Comparison of ENCODE assay signal across 7 cellular contexts in the genomic region with DNA sequence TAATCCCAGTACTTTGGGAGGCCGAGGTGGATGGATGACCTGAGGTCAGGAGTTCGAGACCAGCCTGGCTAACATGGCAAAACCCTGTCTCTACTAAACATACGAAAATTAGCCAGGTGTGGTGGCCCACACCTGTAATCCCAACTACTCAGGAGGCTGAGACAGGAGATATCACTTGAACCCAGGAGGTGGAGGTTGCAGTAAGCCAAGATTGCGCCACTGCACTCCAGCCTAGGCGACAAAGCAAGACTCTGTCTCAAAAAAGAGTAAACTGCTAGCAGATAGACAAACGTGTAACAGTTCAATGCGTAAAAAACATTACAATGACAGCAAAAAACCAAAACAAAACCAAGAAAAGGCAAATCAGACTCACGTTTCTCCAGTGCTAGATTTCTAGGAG. TPM values are rescaled to one million over a fixed set of nuclear protein-coding genes. Genes with fewer than 3 reads are reported as not detected.
DNase-seq lines count a peak whose midpoint lies in the region; ATAC-seq, FAIRE-seq and TF ChIP-seq lines count a peak whose summit lies in the region.
"Not testable (repeated sequence)": the region's sequence is repeated elsewhere in the genome, so short reads cannot be mapped to it uniquely, and the experiment has no call there.

No MANE protein-coding gene starts in this region.

- H3K9me3 Mint-ChIP-seq in Caco-2 (ENCODE audit: unreplicated experiment); T-helper 2 cell treated with Interferon-gamma antibody and Interleukin-4, amounts not matched to agents 5 μg/mL and 100 μg/mL, for 36 hours; activated T-helper 2 cell treated with anti-CD3 and anti-CD28 coated beads, Interferon-gamma antibody, Interleukin-2, Interleukin-4, amounts not matched to agents 10 μg/mL and 5 μg/mL and 100 μg/mL, durations not matched to agents 14 hours and 24 hours and 36 hours; chondrocyte (ENCODE audit: low read depth): not testable (repeated sequence)

- H3K4me3 ChIP-seq in Caco-2 (ENCODE audit: low read depth, low read length): not testable (repeated sequence)
- peak overlapping the region; percentile 2 for H3K4me3 ChIP-seq in NB4 (ENCODE audit: low read depth, low read length)
- peak overlapping the region; percentile 77 to 98 (median 80) for H3K4me3 ChIP-seq in HepG2 (replicated peaks in 1 of 3; ENCODE audit: insufficient read depth in 1 of 3, low read depth in 2 of 3, low read length in 3 of 3)

- H2AFZ ChIP-seq in HepG2 (ENCODE audit: low read length): not testable (repeated sequence)

- not testable (repeated sequence) for ATAC-seq in HepG2

- in situ Hi-C loops in HepG2 (cut with HindIII; ENCODE audit: extremely low pct_ligation_motif_present, low pct_unique_long_range_greater_than_20kb): not testable (repeated sequence)

- H3K79me2 ChIP-seq in HepG2 (ENCODE audit: insufficient read depth, low read length): peaks cover 51% of the 10 kb centered on the region

- H3K4me1 Mint-ChIP-seq in Caco-2 (ENCODE audit: low read depth, unreplicated experiment): peaks cover 24% of the 10 kb centered on the region
- peaks cover 11% of the 10 kb centered on the region for H3K4me1 Mint-ChIP-seq in T-helper 2 cell treated with Interferon-gamma antibody and Interleukin-4, amounts not matched to agents 5 μg/mL and 100 μg/mL, for 36 hours (ENCODE audit: low read depth)
- peaks cover 13% of the 10 kb centered on the region for H3K4me1 Mint-ChIP-seq in activated T-helper 2 cell treated with anti-CD3 and anti-CD28 coated beads, Interferon-gamma antibody, Interleukin-2, Interleukin-4, amounts not matched to agents 10 μg/mL and 5 μg/mL and 100 μg/mL, durations not matched to agents 14 hours and 24 hours and 36 hours (ENCODE audit: low read depth)
- peaks cover 19% of the 10 kb centered on the region for H3K4me1 Mint-ChIP-seq in chondrocyte (ENCODE audit: low read depth)

- H3K27ac Mint-ChIP-seq in Caco-2 (ENCODE audit: unreplicated experiment): peak overlapping the region; percentile 76
- H3K27ac Mint-ChIP-seq in T-helper 2 cell treated with Interferon-gamma antibody and Interleukin-4, amounts not matched to agents 5 μg/mL and 100 μg/mL, for 36 hours: peak overlapping the region; percentile 3
- H3K27ac Mint-ChIP-seq in activated T-helper 2 cell treated with anti-CD3 and anti-CD28 coated beads, Interferon-gamma antibody, Interleukin-2, Interleukin-4, amounts not matched to agents 10 μg/mL and 5 μg/mL and 100 μg/mL, durations not matched to agents 14 hours and 24 hours and 36 hours; chondrocyte (ENCODE audit: unreplicated experiment): not testable (repeated sequence)

- H3K9ac ChIP-seq in HepG2 (ENCODE audit: insufficient read depth, low read depth, low read length): peak overlapping the region; percentile 80

- H3K4me2 ChIP-seq in HepG2 (ENCODE audit: low read depth, low read length): peak overlapping the region; percentile 77

- not testable (repeated sequence) for TF ChIP-seq EP300 in HepG2 (IDR thresholded peaks at IDR 0.05; ENCODE audit: low read depth in 2 of 2, low read length in 2 of 2); HepG2 (CRISPR knock-in tag; IDR thresholded peaks at IDR 0.05; ENCODE audit: borderline replicate concordance)

- CTCF ChIA-PET in Caco-2 (lab: Charles Lee); HepG2 (lab: Yijun Ruan, JAX; ENCODE audit: low intra/inter-chr PET ratio, low total read pairs): not testable (repeated sequence)

- FAIRE-seq in HepG2 (lab: Jason Lieb, UNC): not testable (repeated sequence)

- intact Hi-C loops in Caco-2 (cut with micrococcal nuclease; ENCODE audit: unreplicated experiment); activated T-helper 2 cell treated with anti-CD3 and anti-CD28 coated beads, Interferon-gamma antibody, Interleukin-2, Interleukin-4, amounts not matched to agents 10 μg/mL and 5 μg/mL and 100 μg/mL, durations not matched to agents 14 hours and 24 hours and 36 hours (cut with micrococcal nuclease); HepG2 (cut with micrococcal nuclease; ENCODE audit: unreplicated experiment); posterior vena cava (cut with DNase I): not testable (repeated sequence)

- H3K27ac ChIP-seq in HepG2 (ENCODE audit: extremely low read length, insufficient read depth, low read length): peak overlapping the region; percentile 87

- H3K9me3 ChIP-seq in Caco-2; HepG2 (ENCODE audit: low read length): not testable (repeated sequence)

- H3K4me1 ChIP-seq in Caco-2 (peaks cover 39% of the 10 kb centered on the region), HepG2 (ENCODE audit: insufficient read depth, low read length) (peaks cover 68% of the 10 kb centered on the region)

- not testable (repeated sequence) for TF ChIP-seq CTCF in Caco-2 (IDR thresholded peaks at IDR 0.05; ENCODE audit: insufficient read depth in 1 of 2, low read depth in 1 of 2, low read length in 1 of 2, severe bottlenecking in 1 of 2, unreplicated experiment in 1 of 2); NB4 (IDR thresholded peaks at IDR 0.05; ENCODE audit: low read depth, low read length); chondrocyte (IDR thresholded peaks at IDR 0.05); HepG2 (CRISPR knock-in tag; IDR thresholded peaks at IDR 0.05)

- TF ChIP-seq RAD21 in HepG2 (CRISPR knock-in tag; IDR thresholded peaks at IDR 0.05): not testable (repeated sequence)

- H3K27me3 Mint-ChIP-seq in Caco-2 (ENCODE audit: insufficient read depth, unreplicated experiment); T-helper 2 cell treated with Interferon-gamma antibody and Interleukin-4, amounts not matched to agents 5 μg/mL and 100 μg/mL, for 36 hours (ENCODE audit: low read depth); activated T-helper 2 cell treated with anti-CD3 and anti-CD28 coated beads, Interferon-gamma antibody, Interleukin-2, Interleukin-4, amounts not matched to agents 10 μg/mL and 5 μg/mL and 100 μg/mL, durations not matched to agents 14 hours and 24 hours and 36 hours (ENCODE audit: low read depth); chondrocyte (ENCODE audit: low read depth): not testable (repeated sequence)

- not testable (repeated sequence) for TF ChIP-seq POLR2A in NB4 (IDR thresholded peaks at IDR 0.05; ENCODE audit: extremely low read depth, insufficient read length); HepG2 (IDR thresholded peaks at IDR 0.05; ENCODE audit: insufficient read depth in 1 of 2, low read depth in 2 of 2, low read length in 2 of 2)

- not testable (repeated sequence) for DNase-seq in Caco-2; NB4 (ENCODE audit: low read depth); T-helper 2 cell treated with Interferon-gamma antibody and Interleukin-4, amounts not matched to agents 5 μg/mL and 100 μg/mL, for 36 hours (ENCODE audit: low spot score); activated T-helper 2 cell treated with anti-CD3 and anti-CD28 coated beads, Interferon-gamma antibody, Interleukin-2, Interleukin-4, amounts not matched to agents 10 μg/mL and 5 μg/mL and 100 μg/mL, durations not matched to agents 14 hours and 24 hours and 36 hours (ENCODE audit: low spot score); chondrocyte (ENCODE audit: low spot score); HepG2 (ENCODE audit: low spot score)
- peak; percentile 5 for DNase-seq in posterior vena cava (ENCODE audit: low spot score)

- peak overlapping the region; percentile 85 for H3K4me3 Mint-ChIP-seq in Caco-2 (ENCODE audit: unreplicated experiment)
- peak overlapping the region; percentile 35 for H3K4me3 Mint-ChIP-seq in T-helper 2 cell treated with Interferon-gamma antibody and Interleukin-4, amounts not matched to agents 5 μg/mL and 100 μg/mL, for 36 hours
- peak overlapping the region; percentile 15 for H3K4me3 Mint-ChIP-seq in activated T-helper 2 cell treated with anti-CD3 and anti-CD28 coated beads, Interferon-gamma antibody, Interleukin-2, Interleukin-4, amounts not matched to agents 10 μg/mL and 5 μg/mL and 100 μg/mL, durations not matched to agents 14 hours and 24 hours and 36 hours (ENCODE audit: low read depth)
- H3K4me3 Mint-ChIP-seq in chondrocyte (ENCODE audit: unreplicated experiment): peak overlapping the region; percentile 48

- H3K27me3 ChIP-seq in Caco-2 (replicated peaks; ENCODE audit: control insufficient read depth, insufficient read depth, low read length); HepG2 (ENCODE audit: control insufficient read depth in 1 of 2, insufficient read depth in 2 of 2, low read length in 2 of 2): not testable (repeated sequence)

- BruUV-seq in Caco-2 (replicated peaks; lab: Mats Ljungman, UMichigan); HepG2 (replicated peaks; lab: Mats Ljungman, UMichigan): not testable (repeated sequence)

- not testable (repeated sequence) for H4K20me1 ChIP-seq in HepG2 (ENCODE audit: insufficient read depth, low read length)

- WGBS in HepG2 (ENCODE audit: low lambda C conversion rate): 35% methylated on average over 8 of the region's 8 CpGs

- H3K36me3 Mint-ChIP-seq in Caco-2 (ENCODE audit: insufficient read depth, unreplicated experiment) (peaks cover 74% of the 10 kb centered on the region), chondrocyte (ENCODE audit: low read depth) (peaks cover 12% of the 10 kb centered on the region)
- H3K36me3 Mint-ChIP-seq in T-helper 2 cell treated with Interferon-gamma antibody and Interleukin-4, amounts not matched to agents 5 μg/mL and 100 μg/mL, for 36 hours (ENCODE audit: low read depth): peaks cover 13% of the 10 kb centered on the region
- peaks cover 23% of the 10 kb centered on the region for H3K36me3 Mint-ChIP-seq in activated T-helper 2 cell treated with anti-CD3 and anti-CD28 coated beads, Interferon-gamma antibody, Interleukin-2, Interleukin-4, amounts not matched to agents 10 μg/mL and 5 μg/mL and 100 μg/mL, durations not matched to agents 14 hours and 24 hours and 36 hours (ENCODE audit: low read depth)

- H3K36me3 ChIP-seq in Caco-2 (ENCODE audit: control insufficient read depth, insufficient read depth, low read length): not testable (repeated sequence)
- H3K36me3 ChIP-seq in HepG2 (replicated peaks in 1 of 2; ENCODE audit: control insufficient read depth in 1 of 2, insufficient read depth in 2 of 2, low read length in 2 of 2): peaks cover 6 to 29% of the 10 kb centered on the region in 2 experiments

- POLR2A ChIA-PET in Caco-2 (lab: Charles Lee): not testable (repeated sequence)
- POLR2A ChIA-PET in HepG2 (lab: Yijun Ruan, JAX): interaction anchor here (4.1 to 4.2 kb wide), 2 partner anchors 19 to 24 kb away, joined by 49 to 51 read pairs; a partner anchor contains a TSS

RNA-seq across cellular contexts. Expression of a gene that starts 19.7 kb away (rescaled TPM):
- 107 and 111 TPM in 2 replicates for total RNA-seq in Caco-2 (2022)
- 18.4 and 20.8 TPM in 2 replicates for total RNA-seq in activated T-helper 2 cell treated with anti-CD3 and anti-CD28 coated beads, Interferon-gamma antibody, Interleukin-2, Interleukin-4, amounts not matched to agents 10 μg/mL and 5 μg/mL and 100 μg/mL, durations not matched to agents 14 hours and 24 hours and 36 hours
- total RNA-seq in chondrocyte: 11.4 to 37.5 TPM (median 35.9 TPM) in 3 replicates
- total RNA-seq in HepG2 (2016; rRNA removed; fragmentation: Illumina TruSeq; extraction: Trizol): 124 and 175 TPM in 2 replicates
- 25.3 and 32.9 TPM in 2 replicates for total RNA-seq in HepG2 (2016; cell fraction: cytosol; rRNA removed; fragmentation: Illumina TruSeq; extraction: Trizol; ENCODE audit: low read depth)
- 124 and 200 TPM in 2 replicates for total RNA-seq in HepG2 (2016; cell fraction: insoluble cytoplasmic fraction; rRNA removed; fragmentation: Illumina TruSeq; extraction: Trizol)
- 65.6 and 67.9 TPM in 2 replicates for total RNA-seq in HepG2 (2016; cell fraction: membrane; rRNA removed; fragmentation: Illumina TruSeq; extraction: Trizol)
- 54.9 and 62.4 TPM in 2 replicates for total RNA-seq in HepG2 (2016; cell fraction: nucleus; rRNA removed; fragmentation: Illumina TruSeq; extraction: Trizol)
- 85.5 and 85.8 TPM in 2 replicates for polyA plus RNA-seq in HepG2 (2011; rRNA removed)
- 97.1 and 104 TPM in 2 replicates for polyA plus RNA-seq in HepG2 (2011; cell fraction: cytosol; rRNA removed)
- 23.5 and 32.4 TPM in 2 replicates for polyA plus RNA-seq in HepG2 (2011; cell fraction: nucleus; rRNA removed)
- 63.4 and 77.8 TPM in 2 replicates for polyA plus RNA-seq in HepG2 (2012)
- 24.3 and 28.7 TPM in 2 replicates for polyA plus RNA-seq in HepG2 (2016; cell fraction: cytosol; fragmentation: Illumina TruSeq; extraction: Trizol; ENCODE audit: low read depth)
- 138 and 145 TPM in 2 replicates for polyA plus RNA-seq in HepG2 (2016; cell fraction: insoluble cytoplasmic fraction; fragmentation: Illumina TruSeq; extraction: Trizol; ENCODE audit: low read depth)
- polyA plus RNA-seq in HepG2 (2016; cell fraction: membrane; fragmentation: Illumina TruSeq; extraction: Trizol; ENCODE audit: low read depth): 40.5 and 43.9 TPM in 2 replicates
- 58.7 and 60.7 TPM in 2 replicates for polyA plus RNA-seq in HepG2 (2016; cell fraction: nucleus; fragmentation: Illumina TruSeq; extraction: Trizol; ENCODE audit: insufficient read depth, low read depth)
- 48.6 and 65.8 TPM in 2 replicates for polyA minus RNA-seq in HepG2 (2011; rRNA and poly(A)+ RNA removed; ENCODE audit: low replicate concordance)
- polyA minus RNA-seq in HepG2 (2011; cell fraction: cytosol; rRNA and poly(A)+ RNA removed): 59.8 and 64.2 TPM in 2 replicates
- polyA minus RNA-seq in HepG2 (2011; cell fraction: nucleus; rRNA and poly(A)+ RNA removed): 40.7 and 55.8 TPM in 2 replicates
- total RNA-seq in posterior vena cava: 1 to 10 TPM; 5.0 to 6.6 TPM

RNA-seq across cellular contexts. Expression of a gene that starts 20.0 kb away (rescaled TPM):
- total RNA-seq in Caco-2 (2022) (242 and 248 TPM in 2 replicates), chondrocyte (97.2 to 123 TPM (median 101 TPM) in 3 replicates), HepG2 (2016; rRNA removed; fragmentation: Illumina TruSeq; extraction: Trizol) (292 and 425 TPM in 2 replicates), posterior vena cava (10 to 100 TPM; 75.9 to 87.9 TPM)
- total RNA-seq in activated T-helper 2 cell treated with anti-CD3 and anti-CD28 coated beads, Interferon-gamma antibody, Interleukin-2, Interleukin-4, amounts not matched to agents 10 μg/mL and 5 μg/mL and 100 μg/mL, durations not matched to agents 14 hours and 24 hours and 36 hours: 259 and 263 TPM in 2 replicates
- 46.3 and 52.8 TPM in 2 replicates for total RNA-seq in HepG2 (2016; cell fraction: cytosol; rRNA removed; fragmentation: Illumina TruSeq; extraction: Trizol; ENCODE audit: low read depth)
- total RNA-seq in HepG2 (2016; cell fraction: insoluble cytoplasmic fraction; rRNA removed; fragmentation: Illumina TruSeq; extraction: Trizol): 297 and 437 TPM in 2 replicates
- 96.3 and 109 TPM in 2 replicates for total RNA-seq in HepG2 (2016; cell fraction: membrane; rRNA removed; fragmentation: Illumina TruSeq; extraction: Trizol)
- 167 and 182 TPM in 2 replicates for total RNA-seq in HepG2 (2016; cell fraction: nucleus; rRNA removed; fragmentation: Illumina TruSeq; extraction: Trizol)
- polyA plus RNA-seq in HepG2 (2011; rRNA removed): 135 and 219 TPM in 2 replicates
- 87.9 and 139 TPM in 2 replicates for polyA plus RNA-seq in HepG2 (2011; cell fraction: cytosol; rRNA removed)
- polyA plus RNA-seq in HepG2 (2011; cell fraction: nucleus; rRNA removed): 80.9 and 81.9 TPM in 2 replicates
- 147 and 167 TPM in 2 replicates for polyA plus RNA-seq in HepG2 (2012)
- polyA plus RNA-seq in HepG2 (2016; cell fraction: cytosol; fragmentation: Illumina TruSeq; extraction: Trizol; ENCODE audit: low read depth): 29.1 and 31.6 TPM in 2 replicates
- polyA plus RNA-seq in HepG2 (2016; cell fraction: insoluble cytoplasmic fraction; fragmentation: Illumina TruSeq; extraction: Trizol; ENCODE audit: low read depth): 455 and 526 TPM in 2 replicates
- polyA plus RNA-seq in HepG2 (2016; cell fraction: membrane; fragmentation: Illumina TruSeq; extraction: Trizol; ENCODE audit: low read depth): 69.4 and 72.1 TPM in 2 replicates
- polyA plus RNA-seq in HepG2 (2016; cell fraction: nucleus; fragmentation: Illumina TruSeq; extraction: Trizol; ENCODE audit: insufficient read depth, low read depth): 371 TPM in 2 replicates
- 62.3 and 243 TPM in 2 replicates for polyA minus RNA-seq in HepG2 (2011; rRNA and poly(A)+ RNA removed; ENCODE audit: low replicate concordance)
- polyA minus RNA-seq in HepG2 (2011; cell fraction: cytosol; rRNA and poly(A)+ RNA removed): 72.5 and 82.6 TPM in 2 replicates
- 101 and 127 TPM in 2 replicates for polyA minus RNA-seq in HepG2 (2011; cell fraction: nucleus; rRNA and poly(A)+ RNA removed)

RNA-seq across cellular contexts. Expression of a gene that starts 32.5 kb away (rescaled TPM):
- total RNA-seq in Caco-2 (2022) (150 and 172 TPM in 2 replicates), chondrocyte (158 to 182 TPM (median 160 TPM) in 3 replicates), HepG2 (2016; rRNA removed; fragmentation: Illumina TruSeq; extraction: Trizol) (22.4 and 54.4 TPM in 2 replicates), posterior vena cava (100 to 1,000 TPM in 1 of 2 donors, 10 to 100 TPM in 1; 84.6 to 129 TPM)
- total RNA-seq in activated T-helper 2 cell treated with anti-CD3 and anti-CD28 coated beads, Interferon-gamma antibody, Interleukin-2, Interleukin-4, amounts not matched to agents 10 μg/mL and 5 μg/mL and 100 μg/mL, durations not matched to agents 14 hours and 24 hours and 36 hours: 153 and 158 TPM in 2 replicates
- total RNA-seq in HepG2 (2016; cell fraction: cytosol; rRNA removed; fragmentation: Illumina TruSeq; extraction: Trizol; ENCODE audit: low read depth): 12.4 and 13.6 TPM in 2 replicates
- 20.6 and 54.0 TPM in 2 replicates for total RNA-seq in HepG2 (2016; cell fraction: insoluble cytoplasmic fraction; rRNA removed; fragmentation: Illumina TruSeq; extraction: Trizol)
- 25.2 and 28.6 TPM in 2 replicates for total RNA-seq in HepG2 (2016; cell fraction: membrane; rRNA removed; fragmentation: Illumina TruSeq; extraction: Trizol)
- total RNA-seq in HepG2 (2016; cell fraction: nucleus; rRNA removed; fragmentation: Illumina TruSeq; extraction: Trizol): 45.2 and 49.4 TPM in 2 replicates
- polyA plus RNA-seq in HepG2 (2011; rRNA removed): 48.0 and 48.9 TPM in 2 replicates
- polyA plus RNA-seq in HepG2 (2011; cell fraction: cytosol; rRNA removed): 37.0 and 44.8 TPM in 2 replicates
- 132 and 139 TPM in 2 replicates for polyA plus RNA-seq in HepG2 (2011; cell fraction: nucleus; rRNA removed)
- polyA plus RNA-seq in HepG2 (2012): 47.6 and 52.3 TPM in 2 replicates
- polyA plus RNA-seq in HepG2 (2016; cell fraction: cytosol; fragmentation: Illumina TruSeq; extraction: Trizol; ENCODE audit: low read depth): 10.5 and 10.7 TPM in 2 replicates
- polyA plus RNA-seq in HepG2 (2016; cell fraction: insoluble cytoplasmic fraction; fragmentation: Illumina TruSeq; extraction: Trizol; ENCODE audit: low read depth): 15.4 and 19.0 TPM in 2 replicates
- 16.9 and 18.1 TPM in 2 replicates for polyA plus RNA-seq in HepG2 (2016; cell fraction: membrane; fragmentation: Illumina TruSeq; extraction: Trizol; ENCODE audit: low read depth)
- 77.0 and 78.6 TPM in 2 replicates for polyA plus RNA-seq in HepG2 (2016; cell fraction: nucleus; fragmentation: Illumina TruSeq; extraction: Trizol; ENCODE audit: insufficient read depth, low read depth)
- 55.3 and 78.5 TPM in 2 replicates for polyA minus RNA-seq in HepG2 (2011; rRNA and poly(A)+ RNA removed; ENCODE audit: low replicate concordance)
- 28.3 and 29.1 TPM in 2 replicates for polyA minus RNA-seq in HepG2 (2011; cell fraction: cytosol; rRNA and poly(A)+ RNA removed)
- 40.4 and 52.2 TPM in 2 replicates for polyA minus RNA-seq in HepG2 (2011; cell fraction: nucleus; rRNA and poly(A)+ RNA removed)

Comparison
In these comparisons a context has a peak if more than half of its experiments do, and no peak if none do; other contexts are left out.
1. H3K4me3 Mint-ChIP-seq: peak in every context shown above with its lines; median percentile 85 in Caco-2; 48 in chondrocyte; 35 in T-helper 2 cell treated with Interferon-gamma antibody and Interleukin-4, amounts not matched to agents 5 μg/mL and 100 μg/mL, for 36 hours; 15 in activated T-helper 2 cell treated with anti-CD3 and anti-CD28 coated beads, Interferon-gamma antibody, Interleukin-2, Interleukin-4, amounts not matched to agents 10 μg/mL and 5 μg/mL and 100 μg/mL, durations not matched to agents 14 hours and 24 hours and 36 hours.